30 cellular contexts compared by ENCODE assay signal in genomic region chr16:1223355-1224214, GRCh38. TPM values are rescaled to one million over a fixed set of nuclear protein-coding genes. Genes with fewer than 3 reads are reported as not detected.
A peak's percentile ranks its signal among the peaks of the same experiment; 100 is the strongest.
DNase-seq lines count a peak whose midpoint lies in the region; ATAC-seq and TF ChIP-seq lines count a peak whose summit lies in the region.
"Had no signal": no experiment of that assay in that cellular context is flagged by ENCODE, and none has a peak within 500 bp of the region (broad histone marks: within the 10 kb centered on the region; RNA-seq: fewer than 3 reads in every experiment).

No MANE protein-coding gene starts in this region.

- H3K9me3 ChIP-seq in right atrium auricular region, result no peaks in the 10 kb centered on the region
- no peaks in the 10 kb centered on the region for H3K9me3 ChIP-seq in esophagus muscularis mucosa
- no peaks in the 10 kb centered on the region for H3K9me3 ChIP-seq in neural progenitor cell (ENCODE audit: low read depth)
- no peaks in the 10 kb centered on the region for H3K9me3 ChIP-seq in Caco-2
- H3K9me3 ChIP-seq: A549; BLaER1 treated with 17β-estradiol and CSF1 and Interleukin-3, amounts not matched to agents 10 nM and 100 nM; SJSA1 had no signal

- no peaks in the 10 kb centered on the region for H3K79me2 ChIP-seq in neural progenitor cell (ENCODE audit: low read depth)

- H3K27me3 Mint-ChIP-seq in neural progenitor cell (ENCODE audit: insufficient read depth, low read depth) (peaks cover 2% of the 10 kb centered on the region), Caco-2 (ENCODE audit: insufficient read depth, unreplicated experiment) (peaks cover 2% of the 10 kb centered on the region)

- no peak overlapping the region for H3K9ac ChIP-seq in neural progenitor cell
- H3K9ac ChIP-seq: BLaER1 treated with 17β-estradiol and CSF1 and Interleukin-3, amounts not matched to agents 10 nM and 100 nM had no signal

- H3K4me1 ChIP-seq in right atrium auricular region (no peaks in the 10 kb centered on the region), esophagus muscularis mucosa (peaks cover 0 to 33% (median 29%) of the 10 kb centered on the region in 4 donors), neural progenitor cell (no peaks in the 10 kb centered on the region), Caco-2 (no peaks in the 10 kb centered on the region)
- H3K4me1 ChIP-seq: BLaER1 treated with 17β-estradiol and CSF1 and Interleukin-3, amounts not matched to agents 10 nM and 100 nM; SJSA1 had no signal

- no peak overlapping the region for H3K4me3 ChIP-seq in right atrium auricular region
- no peak overlapping the region for H3K4me3 ChIP-seq in esophagus muscularis mucosa
- H3K4me3 ChIP-seq in neural progenitor cell, result no peak overlapping the region
- no peak overlapping the region for H3K4me3 ChIP-seq in Caco-2 (ENCODE audit: low read depth, low read length)
- H3K4me3 ChIP-seq: A549; BLaER1 treated with 17β-estradiol and CSF1 and Interleukin-3, amounts not matched to agents 10 nM and 100 nM; K562; PC-9; SJSA1 had no signal

- H3K4me1 Mint-ChIP-seq in neural progenitor cell (no peaks in the 10 kb centered on the region), Caco-2 (ENCODE audit: low read depth, unreplicated experiment) (no peaks in the 10 kb centered on the region)

- ATAC-seq in Right ventricle myocardium inferior, result no peak
- ATAC-seq: A549, HCT116, K562 had no signal

- TF ChIP-seq POLR2A in esophagus muscularis mucosa (IDR thresholded peaks at IDR 0.05; ENCODE audit: low read depth), result no peak

- TF ChIP-seq CTCF in right atrium auricular region (IDR thresholded peaks at IDR 0.05) (no peak), esophagus muscularis mucosa (IDR thresholded peaks at IDR 0.05) (no peak), neural progenitor cell (IDR thresholded peaks at IDR 0.05) (no peak), Caco-2 (IDR thresholded peaks at IDR 0.05; ENCODE audit: insufficient read depth in 1 of 2, low read depth in 1 of 2, low read length in 1 of 2, severe bottlenecking in 1 of 2, unreplicated experiment in 1 of 2) (no peak)

- intact Hi-C loops in Right ventricle myocardium inferior (cut with DNase I) (no loop called here), esophagus muscularis mucosa (cut with DNase I) (no loop called here), Caco-2 (cut with micrococcal nuclease; ENCODE audit: unreplicated experiment) (no loop called here)

- H3K27ac Mint-ChIP-seq in neural progenitor cell, result peak overlapping the region; percentile 89
- H3K27ac Mint-ChIP-seq in Caco-2 (ENCODE audit: unreplicated experiment), result no peak overlapping the region
- H3K27ac Mint-ChIP-seq: CD4-positive, alpha-beta T cell had no signal

- CTCF ChIA-PET in Caco-2 (lab: Charles Lee), result no interaction called here

- no peak overlapping the region for H2AFZ ChIP-seq in neural progenitor cell (replicated peaks)
- H2AFZ ChIP-seq: PC-9 had no signal

- WGBS in esophagus muscularis mucosa, result 77% methylated on average over 20 of the region's 38 CpGs

- no TSS peak for BruUV-seq in Caco-2 (replicated peaks; lab: Mats Ljungman, UMichigan)

- H3K9me3 Mint-ChIP-seq in neural progenitor cell (no peaks in the 10 kb centered on the region), Caco-2 (ENCODE audit: unreplicated experiment) (no peaks in the 10 kb centered on the region)
- H3K9me3 Mint-ChIP-seq: CD4-positive, alpha-beta T cell had no signal

- no peaks in the 10 kb centered on the region for H4K20me1 ChIP-seq in neural progenitor cell (ENCODE audit: low read depth)

- H3K4me2 ChIP-seq in neural progenitor cell, result no peak overlapping the region
- H3K4me2 ChIP-seq: A549; BLaER1 treated with 17β-estradiol and CSF1 and Interleukin-3, amounts not matched to agents 10 nM and 100 nM; PC-9 had no signal

- POLR2A ChIA-PET in Caco-2 (lab: Charles Lee), result no interaction called here

- H3K27ac ChIP-seq in right atrium auricular region (no peak overlapping the region), esophagus muscularis mucosa (replicated peaks in 1 of 4) (peak overlapping the region in 3 of 4 donors; percentile 66 to 72 (median 69)), neural progenitor cell (no peak overlapping the region)
- H3K27ac ChIP-seq: BLaER1 treated with 17β-estradiol and CSF1 and Interleukin-3, amounts not matched to agents 10 nM and 100 nM; PC-9; SJSA1 had no signal

- H3K27me3 ChIP-seq in right atrium auricular region (no peaks in the 10 kb centered on the region), esophagus muscularis mucosa (no peaks in the 10 kb centered on the region), neural progenitor cell (no peaks in the 10 kb centered on the region), Caco-2 (replicated peaks; ENCODE audit: control insufficient read depth, insufficient read depth, low read length) (no peaks in the 10 kb centered on the region)
- H3K27me3 ChIP-seq: BLaER1 treated with 17β-estradiol and CSF1 and Interleukin-3, amounts not matched to agents 10 nM and 100 nM had no signal

- H3K4me3 Mint-ChIP-seq in neural progenitor cell, result no peak overlapping the region
- H3K4me3 Mint-ChIP-seq in Caco-2 (ENCODE audit: unreplicated experiment), result no peak overlapping the region
- H3K4me3 Mint-ChIP-seq: CD4-positive, alpha-beta T cell had no signal

- H3K36me3 ChIP-seq in right atrium auricular region (no peaks in the 10 kb centered on the region), esophagus muscularis mucosa (peaks cover 0 to 40% (median 26%) of the 10 kb centered on the region in 4 donors), neural progenitor cell (no peaks in the 10 kb centered on the region), Caco-2 (ENCODE audit: control insufficient read depth, insufficient read depth, low read length) (no peaks in the 10 kb centered on the region)
- H3K36me3 ChIP-seq: SJSA1 had no signal

- no peak for TF ChIP-seq EP300 in esophagus muscularis mucosa (IDR thresholded peaks at IDR 0.05)

- no peaks in the 10 kb centered on the region for H3K36me3 Mint-ChIP-seq in neural progenitor cell
- no peaks in the 10 kb centered on the region for H3K36me3 Mint-ChIP-seq in Caco-2 (ENCODE audit: insufficient read depth, unreplicated experiment)

- DNase-seq in Right ventricle myocardium inferior (ENCODE audit: missing footprints) (peak; percentile 48), right atrium auricular region (ENCODE audit: low spot score) (no peak), esophagus muscularis mucosa (ENCODE audit: extremely low spot score) (no peak), neural progenitor cell (ENCODE audit: low spot score) (no peak), Caco-2 (no peak), NCI-H526 treated with DMSO at 0.1 percent for 48 hours (lab: John Stamatoyannopoulos, UW) (no peak)
- no peak for DNase-seq in activated CD4-positive, alpha-beta T cell treated with anti-CD3 and anti-CD28 coated beads for 1 hour
- DNase-seq: AML-193; CD4-positive, alpha-beta T cell; COR-L47; DMS79 treated with DMSO at 0.1 percent for 48 hours; GF-D8; GOT3; MV-4-11; NCI-H1105; NCI-H1436 treated with DMSO at 0.1 percent for 48 hours; NCI-H187 treated with DMSO at 0.1 percent for 48 hours; NCI-H2107; NCI-H524 treated with DMSO at 0.1 percent for 48 hours; PC-9; Right ventricle myocardium superior had no signal

- H3F3A ChIP-seq in neural progenitor cell (ENCODE audit: low read depth), result no peaks in the 10 kb centered on the region

RNA-seq across cellular contexts. Expression of gene TPSG1, which starts 1.5 kb away (rescaled TPM):
- total RNA-seq in Right ventricle myocardium inferior, result 0.30 TPM
- not detected for total RNA-seq in right atrium auricular region
- 1 to 10 TPM in 2 of 4 donors, under 1 TPM in 2; 0.39 to 2.9 (median 1.00) TPM for total RNA-seq in esophagus muscularis mucosa
- not detected in 2 replicates for total RNA-seq in neural progenitor cell (ENCODE audit: low replicate concordance)
- not detected in 2 replicates for total RNA-seq in Caco-2 (2022)
- total RNA-seq: CD4-positive, alpha-beta T cell; K562; LHCN-M2; MCF 10A; PC-9; SJSA1 had no signal

RNA-seq across cellular contexts. Expression of gene TPSB2, which starts 6.4 kb away (rescaled TPM):
- total RNA-seq in Right ventricle myocardium inferior (10.0 TPM), right atrium auricular region (10 to 100 TPM in 1 of 2 donors, 1 to 10 TPM in 1; 1.2 to 12.5 TPM), esophagus muscularis mucosa (100 to 1,000 TPM in 2 of 4 donors, 10 to 100 TPM in 1, 1 to 10 TPM in 1; 7.5 to 304 (median 199) TPM), neural progenitor cell (ENCODE audit: low replicate concordance) (not detected in 2 replicates), Caco-2 (2022) (not detected in 2 replicates)
- total RNA-seq: CD4-positive, alpha-beta T cell; HT-29; LHCN-M2; MCF 10A; PC-9; RPMI7951; SJSA1 had no signal

RNA-seq across cellular contexts. Expression of gene TPSAB1, which starts 16.9 kb away (rescaled TPM):
- total RNA-seq in Right ventricle myocardium inferior, result 9.4 TPM
- 1 to 10 TPM; 2.6 to 8.9 TPM for total RNA-seq in right atrium auricular region
- 100 to 1,000 TPM in 3 of 4 donors, 10 to 100 TPM in 1; 15.6 to 237 (median 126) TPM for total RNA-seq in esophagus muscularis mucosa
- not detected in 2 replicates for total RNA-seq in neural progenitor cell (ENCODE audit: low replicate concordance)
- total RNA-seq in Caco-2 (2022), result not detected in 2 replicates
- total RNA-seq: HT-29, K562, LHCN-M2, MCF 10A, PC-9, SJSA1 had no signal

RNA-seq across cellular contexts. Expression of gene TPSD1, which starts 32.3 kb away (rescaled TPM):
- total RNA-seq in Right ventricle myocardium inferior (0.54 TPM), right atrium auricular region (under 1 TPM in 1 of 2 donors, not detected in 1; 0.63 TPM), esophagus muscularis mucosa (1 to 10 TPM; 1.7 to 5.3 (median 2.2) TPM), neural progenitor cell (ENCODE audit: low replicate concordance) (not detected in 2 replicates), Caco-2 (2022) (not detected in 2 replicates)
- total RNA-seq: CD4-positive, alpha-beta T cell; HT-29; K562; LHCN-M2; MCF 10A; PC-9; RPMI7951; SJSA1 had no signal

Comparison
In these comparisons a context has a peak if more than half of its experiments do, and no peak if none do; other contexts are left out.
1. H3K27ac ChIP-seq: peak in esophagus muscularis mucosa (3 of 4); none in right atrium auricular region (0 of 2) and neural progenitor cell (single experiment).